1 cellular context compared by ENCODE assay signal in the genomic region with DNA sequence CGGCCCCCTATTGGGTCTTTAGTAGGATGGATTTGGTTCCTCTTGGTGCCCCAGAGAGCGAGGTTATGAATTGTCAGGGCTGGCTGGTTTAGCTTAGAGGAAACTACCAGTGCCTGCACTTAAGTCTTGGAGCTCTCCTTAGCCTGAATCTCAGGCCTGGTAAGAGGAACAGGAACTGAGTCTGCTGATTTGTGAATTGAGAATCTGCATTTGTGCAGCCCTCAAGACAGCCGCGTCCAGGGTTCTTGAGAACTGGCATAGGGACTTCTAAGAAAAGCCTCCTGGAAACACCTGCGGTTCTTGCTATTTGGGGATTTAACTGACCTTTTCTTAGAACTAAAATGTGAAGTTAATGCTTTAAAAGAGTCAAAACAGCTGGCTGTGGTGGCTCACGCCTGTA.
TF ChIP-seq lines count a peak whose summit lies in the region.

No MANE protein-coding gene starts in this region.

TF ChIP-seq in GM23338, 12 proteins besides CTCF, POLR2A, EP300 and RAD21 (continued from another document):
- TF ChIP-seq, protein P1, sequence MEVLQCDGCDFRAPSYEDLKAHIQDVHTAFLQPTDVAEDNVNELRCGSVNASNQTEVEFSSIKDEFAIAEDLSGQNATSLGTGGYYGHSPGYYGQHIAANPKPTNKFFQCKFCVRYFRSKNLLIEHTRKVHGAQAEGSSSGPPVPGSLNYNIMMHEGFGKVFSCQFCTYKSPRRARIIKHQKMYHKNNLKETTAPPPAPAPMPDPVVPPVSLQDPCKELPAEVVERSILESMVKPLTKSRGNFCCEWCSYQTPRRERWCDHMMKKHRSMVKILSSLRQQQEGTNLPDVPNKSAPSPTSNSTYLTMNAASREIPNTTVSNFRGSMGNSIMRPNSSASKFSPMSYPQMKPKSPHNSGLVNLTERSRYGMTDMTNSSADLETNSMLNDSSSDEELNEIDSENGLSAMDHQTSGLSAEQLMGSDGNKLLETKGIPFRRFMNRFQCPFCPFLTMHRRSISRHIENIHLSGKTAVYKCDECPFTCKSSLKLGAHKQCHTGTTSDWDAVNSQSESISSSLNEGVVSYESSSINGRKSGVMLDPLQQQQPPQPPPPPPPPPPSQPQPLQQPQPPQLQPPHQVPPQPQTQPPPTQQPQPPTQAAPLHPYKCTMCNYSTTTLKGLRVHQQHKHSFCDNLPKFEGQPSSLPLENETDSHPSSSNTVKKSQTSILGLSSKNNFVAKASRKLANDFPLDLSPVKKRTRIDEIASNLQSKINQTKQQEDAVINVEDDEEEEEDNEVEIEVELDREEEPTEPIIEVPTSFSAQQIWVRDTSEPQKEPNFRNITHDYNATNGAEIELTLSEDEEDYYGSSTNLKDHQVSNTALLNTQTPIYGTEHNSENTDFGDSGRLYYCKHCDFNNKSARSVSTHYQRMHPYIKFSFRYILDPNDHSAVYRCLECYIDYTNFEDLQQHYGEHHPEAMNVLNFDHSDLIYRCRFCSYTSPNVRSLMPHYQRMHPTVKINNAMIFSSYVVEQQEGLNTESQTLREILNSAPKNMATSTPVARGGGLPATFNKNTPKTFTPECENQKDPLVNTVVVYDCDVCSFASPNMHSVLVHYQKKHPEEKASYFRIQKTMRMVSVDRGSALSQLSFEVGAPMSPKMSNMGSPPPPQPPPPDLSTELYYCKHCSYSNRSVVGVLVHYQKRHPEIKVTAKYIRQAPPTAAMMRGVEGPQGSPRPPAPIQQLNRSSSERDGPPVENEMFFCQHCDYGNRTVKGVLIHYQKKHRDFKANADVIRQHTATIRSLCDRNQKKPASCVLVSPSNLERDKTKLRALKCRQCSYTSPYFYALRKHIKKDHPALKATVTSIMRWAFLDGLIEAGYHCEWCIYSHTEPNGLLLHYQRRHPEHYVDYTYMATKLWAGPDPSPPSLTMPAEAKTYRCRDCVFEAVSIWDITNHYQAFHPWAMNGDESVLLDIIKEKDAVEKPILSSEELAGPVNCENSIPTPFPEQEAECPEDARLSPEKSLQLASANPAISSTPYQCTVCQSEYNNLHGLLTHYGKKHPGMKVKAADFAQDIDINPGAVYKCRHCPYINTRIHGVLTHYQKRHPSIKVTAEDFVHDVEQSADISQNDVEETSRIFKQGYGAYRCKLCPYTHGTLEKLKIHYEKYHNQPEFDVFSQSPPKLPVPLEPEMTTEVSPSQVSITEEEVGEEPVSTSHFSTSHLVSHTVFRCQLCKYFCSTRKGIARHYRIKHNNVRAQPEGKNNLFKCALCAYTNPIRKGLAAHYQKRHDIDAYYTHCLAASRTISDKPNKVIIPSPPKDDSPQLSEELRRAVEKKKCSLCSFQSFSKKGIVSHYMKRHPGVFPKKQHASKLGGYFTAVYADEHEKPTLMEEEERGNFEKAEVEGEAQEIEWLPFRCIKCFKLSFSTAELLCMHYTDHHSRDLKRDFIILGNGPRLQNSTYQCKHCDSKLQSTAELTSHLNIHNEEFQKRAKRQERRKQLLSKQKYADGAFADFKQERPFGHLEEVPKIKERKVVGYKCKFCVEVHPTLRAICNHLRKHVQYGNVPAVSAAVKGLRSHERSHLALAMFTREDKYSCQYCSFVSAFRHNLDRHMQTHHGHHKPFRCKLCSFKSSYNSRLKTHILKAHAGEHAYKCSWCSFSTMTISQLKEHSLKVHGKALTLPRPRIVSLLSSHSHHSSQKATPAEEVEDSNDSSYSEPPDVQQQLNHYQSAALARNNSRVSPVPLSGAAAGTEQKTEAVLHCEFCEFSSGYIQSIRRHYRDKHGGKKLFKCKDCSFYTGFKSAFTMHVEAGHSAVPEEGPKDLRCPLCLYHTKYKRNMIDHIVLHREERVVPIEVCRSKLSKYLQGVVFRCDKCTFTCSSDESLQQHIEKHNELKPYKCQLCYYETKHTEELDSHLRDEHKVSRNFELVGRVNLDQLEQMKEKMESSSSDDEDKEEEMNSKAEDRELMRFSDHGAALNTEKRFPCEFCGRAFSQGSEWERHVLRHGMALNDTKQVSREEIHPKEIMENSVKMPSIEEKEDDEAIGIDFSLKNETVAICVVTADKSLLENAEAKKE (CRISPR knock-in tag; IDR thresholded peaks at IDR 0.05), result no peak
- TF ChIP-seq EZH2 (IDR thresholded peaks at IDR 0.05; ENCODE audit: low read depth, unreplicated experiment) (no peak), ZNF331 (CRISPR knock-in tag; IDR thresholded peaks at IDR 0.05; ENCODE audit: low read depth) (no peak), ZNF114 (CRISPR knock-in tag; IDR thresholded peaks at IDR 0.05) (no peak), JUNB (IDR thresholded peaks at IDR 0.05; ENCODE audit: unreplicated experiment) (no peak)
